In the genomic region with DNA sequence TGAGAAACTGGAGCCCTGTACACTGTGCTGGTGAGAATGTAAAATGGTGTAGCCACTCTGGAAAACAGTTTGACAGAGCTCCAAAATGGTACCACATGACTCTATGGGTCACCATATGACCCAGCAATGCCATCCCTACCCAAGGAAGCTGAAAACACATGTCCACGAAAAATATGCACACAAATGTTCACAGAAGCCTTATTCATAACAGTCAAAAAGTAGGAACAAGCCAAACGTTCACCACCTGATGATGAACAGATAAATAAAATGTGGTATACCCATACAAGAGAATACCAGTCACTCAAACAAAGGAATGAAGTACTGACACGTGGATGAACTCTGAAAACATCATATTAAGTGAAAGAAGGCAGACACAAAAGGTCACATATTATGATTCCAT, we compare ENCODE assay signal across 10 cellular contexts.
"Had no signal": no experiment of that assay in that cellular context is flagged by ENCODE, and none has a peak within 500 bp of the region (broad histone marks: within the 10 kb centered on the region; RNA-seq: fewer than 3 reads in every experiment).

No MANE protein-coding gene starts in this region.

- ATAC-seq: stimulated activated naive CD8-positive, alpha-beta T cell treated with anti-CD3 and anti-CD28 coated beads, Interleukin-15, Interleukin-2, amounts not matched to agents 100 U/mL and 50 U/mL, for 24 hours had no signal

- DNase-seq: activated CD4-positive, alpha-beta memory T cell treated with anti-CD3 and anti-CD28 coated beads for 36 hours; activated naive CD4-positive, alpha-beta T cell; activated T-cell treated with anti-CD3 and anti-CD28 coated beads, Interleukin-2, amount 50 U/mL, for 48 hours; dermis blood vessel endothelial cell; glutamatergic neuron; nucleus accumbens; stimulated activated CD4-positive, alpha-beta T cell treated with anti-CD3 and anti-CD28 coated beads, Interleukin-2, amount 100 ng/mL, for 48 hours; stimulated activated naive CD8-positive, alpha-beta T cell treated with anti-CD3 and anti-CD28 coated beads, Interleukin-15, Interleukin-2, amounts not matched to agents 100 U/mL and 50 U/mL, for 24 hours; SW 1271 had no signal

- H3K4me3 Mint-ChIP-seq: activated CD4-positive, alpha-beta memory T cell treated with anti-CD3 and anti-CD28 coated beads for 36 hours had no signal

- H3K27ac Mint-ChIP-seq: activated CD4-positive, alpha-beta memory T cell treated with anti-CD3 and anti-CD28 coated beads for 36 hours; progenitor cell of endocrine pancreas had no signal

- H3K27me3 Mint-ChIP-seq: activated CD4-positive, alpha-beta memory T cell treated with anti-CD3 and anti-CD28 coated beads for 36 hours; progenitor cell of endocrine pancreas had no signal

- H3K9me3 Mint-ChIP-seq: activated CD4-positive, alpha-beta memory T cell treated with anti-CD3 and anti-CD28 coated beads for 36 hours had no signal
